ENCODE assay signal across 1 cellular context in genomic region chr11:58905716-58906547, GRCh38.
TF ChIP-seq lines count a peak whose summit lies in the region.

No MANE protein-coding gene starts in this region.

TF ChIP-seq in WTC11, 78 proteins besides CTCF, POLR2A, EP300 and RAD21 (continued from another document and continues in another):
- TF ChIP-seq ZSCAN18 (CRISPR knock-in tag; IDR thresholded peaks at IDR 0.05), result no peak
- TF ChIP-seq FOXJ3 (CRISPR knock-in tag; IDR thresholded peaks at IDR 0.05; ENCODE audit: borderline replicate concordance), result no peak
- peak; percentile 81; the same call in 1 of the 2 replicates for TF ChIP-seq CREM (CRISPR knock-in tag; IDR thresholded peaks at IDR 0.05)
- no peak for TF ChIP-seq ZNF416 (CRISPR knock-in tag; IDR thresholded peaks at IDR 0.05)
- no peak for TF ChIP-seq CDX4 (CRISPR knock-in tag; IDR thresholded peaks at IDR 0.05; ENCODE audit: borderline replicate concordance)
- TF ChIP-seq GABPB1 (CRISPR knock-in tag; IDR thresholded peaks at IDR 0.05), result no peak
- TF ChIP-seq PRDM15 (CRISPR knock-in tag; IDR thresholded peaks at IDR 0.05), result 0 out of 2 replicates have a peak, but pooled peaks have one; percentile 19
- peak; percentile 93 for TF ChIP-seq ZNF281 (CRISPR knock-in tag; IDR thresholded peaks at IDR 0.05)
- no peak for TF ChIP-seq ZMAT4 (CRISPR knock-in tag; IDR thresholded peaks at IDR 0.05)
- 0 out of 2 replicates have a peak, but pooled peaks have one; percentile 49 for TF ChIP-seq ZNF512 (CRISPR knock-in tag; IDR thresholded peaks at IDR 0.05; ENCODE audit: borderline replicate concordance)
- TF ChIP-seq ATF2 (CRISPR knock-in tag; IDR thresholded peaks at IDR 0.05; ENCODE audit: borderline replicate concordance, low read depth), result peak; percentile 90
- TF ChIP-seq AFF4 (CRISPR knock-in tag; IDR thresholded peaks at IDR 0.05; ENCODE audit: borderline replicate concordance), result no peak
- peak; percentile 82; the same call in 1 of the 2 replicates for TF ChIP-seq ZNF232 (CRISPR knock-in tag; IDR thresholded peaks at IDR 0.05)
- peak; percentile 85; the same call in 1 of the 2 replicates for TF ChIP-seq ESRRA (CRISPR knock-in tag; IDR thresholded peaks at IDR 0.05; ENCODE audit: borderline replicate concordance)
- TF ChIP-seq ATF6 (CRISPR knock-in tag; IDR thresholded peaks at IDR 0.05), result no peak
- TF ChIP-seq ZNF263 (CRISPR knock-in tag; IDR thresholded peaks at IDR 0.05; ENCODE audit: low read depth), result peak; percentile 41; the same call in 1 of the 2 replicates
- peak; percentile 37; the same call in 1 of the 2 replicates for TF ChIP-seq ATF1 (CRISPR knock-in tag; IDR thresholded peaks at IDR 0.05)
- peak; percentile 81; the same call in 1 of the 2 replicates for TF ChIP-seq SMAD4 (CRISPR knock-in tag; IDR thresholded peaks at IDR 0.05)
- TF ChIP-seq TP53 (CRISPR knock-in tag; IDR thresholded peaks at IDR 0.05), result peak; percentile 95
- TF ChIP-seq ZNF671 (CRISPR knock-in tag; IDR thresholded peaks at IDR 0.05), result no peak
- TF ChIP-seq KAT7 (CRISPR knock-in tag; IDR thresholded peaks at IDR 0.05; ENCODE audit: borderline replicate concordance), result no peak
- peak; percentile 87 for TF ChIP-seq ETV6 (CRISPR knock-in tag; IDR thresholded peaks at IDR 0.05)
- TF ChIP-seq JUN (CRISPR knock-in tag; IDR thresholded peaks at IDR 0.05), result peak; percentile 72; the same call in 1 of the 2 replicates
- TF ChIP-seq MLX (CRISPR knock-in tag; IDR thresholded peaks at IDR 0.05), result no peak
- peak; percentile 86 for TF ChIP-seq E2F4 (CRISPR knock-in tag; IDR thresholded peaks at IDR 0.05; ENCODE audit: borderline replicate concordance, low read depth)
- peak; percentile 87 for TF ChIP-seq TEAD4 (CRISPR knock-in tag; IDR thresholded peaks at IDR 0.05)
- TF ChIP-seq FOXP1 (CRISPR knock-in tag; IDR thresholded peaks at IDR 0.05; ENCODE audit: borderline replicate concordance), result peak; percentile 95
- peak; percentile 93 for TF ChIP-seq MYBL2 (CRISPR knock-in tag; IDR thresholded peaks at IDR 0.05)
- TF ChIP-seq ZNF423 (CRISPR knock-in tag; IDR thresholded peaks at IDR 0.05), result no peak
- TF ChIP-seq TEAD1 (CRISPR knock-in tag; IDR thresholded peaks at IDR 0.05), result peak; percentile 96
- peak; percentile 75; the same call in 1 of the 2 replicates for TF ChIP-seq USF1 (CRISPR knock-in tag; IDR thresholded peaks at IDR 0.05)
- TF ChIP-seq NFYB (CRISPR knock-in tag; conservative IDR thresholded peaks at IDR 0.05; ENCODE audit: low read depth), result peak; percentile 96
- TF ChIP-seq USF2 (CRISPR knock-in tag; IDR thresholded peaks at IDR 0.05), result peak; percentile 24; the same call in 1 of the 2 replicates
